Comparison of ENCODE assay signal across 19 cellular contexts in genomic region chr7:127578711-127579275, GRCh38. TPM values are rescaled to one million over a fixed set of nuclear protein-coding genes. Genes with fewer than 3 reads are reported as not detected.
"Had no signal": no experiment of that assay in that cellular context is flagged by ENCODE, and none has a peak within 500 bp of the region (broad histone marks: within the 10 kb centered on the region; RNA-seq: fewer than 3 reads in every experiment).

No MANE protein-coding gene starts in this region.

- H3K4me3 ChIP-seq: esophagus squamous epithelium, hepatocyte, psoas muscle, spleen, upper lobe of left lung had no signal

- H3K27ac ChIP-seq: esophagus squamous epithelium, hepatocyte, psoas muscle, spleen, upper lobe of left lung had no signal

- ATAC-seq: activated CD8-positive, alpha-beta memory T cell treated with anti-CD3 and anti-CD28 coated beads, Interleukin-2, amount 10 ng/mL, durations not matched to agents 7 days and 5 days; activated T-cell treated with anti-CD3 and anti-CD28 coated beads, Interleukin-2, amount 50 U/mL, for 4 hours; left ventricle myocardium superior; psoas muscle; sciatic nerve; stimulated activated memory B cell treated with anti-CD40 and anti-IgM and Interleukin-4, amounts not matched to agents 10 μg/mL and 1 μg/mL and 100 μg/mL, for 72 hours had no signal

- H3K27me3 Mint-ChIP-seq: activated CD8-positive, alpha-beta memory T cell treated with anti-CD3 and anti-CD28 coated beads, Interleukin-2, amount 10 ng/mL, durations not matched to agents 7 days and 5 days; activated naive CD8-positive, alpha-beta T cell treated with anti-CD3 and anti-CD28 coated beads for 36 hours; stimulated activated memory B cell treated with anti-CD40 and anti-IgM and Interleukin-4, amounts not matched to agents 10 μg/mL and 1 μg/mL and 100 μg/mL, for 72 hours had no signal

- H3K9me3 Mint-ChIP-seq: activated naive CD8-positive, alpha-beta T cell treated with anti-CD3 and anti-CD28 coated beads for 36 hours; activated T-cell treated with anti-CD3 and anti-CD28 coated beads, Interleukin-2, amount 50 U/mL, for 4 hours; nephron; stimulated activated memory B cell treated with anti-CD40 and anti-IgM and Interleukin-4, amounts not matched to agents 10 μg/mL and 1 μg/mL and 100 μg/mL, for 72 hours had no signal

- H3K9me3 ChIP-seq: esophagus squamous epithelium, psoas muscle, spleen, upper lobe of left lung had no signal

- H3K27ac Mint-ChIP-seq: activated CD8-positive, alpha-beta memory T cell treated with anti-CD3 and anti-CD28 coated beads, Interleukin-2, amount 10 ng/mL, durations not matched to agents 7 days and 5 days; activated naive CD8-positive, alpha-beta T cell treated with anti-CD3 and anti-CD28 coated beads for 36 hours; nephron; stimulated activated memory B cell treated with anti-CD40 and anti-IgM and Interleukin-4, amounts not matched to agents 10 μg/mL and 1 μg/mL and 100 μg/mL, for 72 hours had no signal

- H3K4me3 Mint-ChIP-seq: activated CD8-positive, alpha-beta memory T cell treated with anti-CD3 and anti-CD28 coated beads, Interleukin-2, amount 10 ng/mL, durations not matched to agents 7 days and 5 days; activated naive CD8-positive, alpha-beta T cell treated with anti-CD3 and anti-CD28 coated beads for 36 hours; activated T-cell treated with anti-CD3 and anti-CD28 coated beads, Interleukin-2, amount 50 U/mL, for 4 hours; nephron; stimulated activated memory B cell treated with anti-CD40 and anti-IgM and Interleukin-4, amounts not matched to agents 10 μg/mL and 1 μg/mL and 100 μg/mL, for 72 hours had no signal

- H3K27me3 ChIP-seq: esophagus squamous epithelium, hepatocyte, spleen, upper lobe of left lung had no signal

- DNase-seq: activated CD4-positive, alpha-beta T cell treated with anti-CD3 and anti-CD28 coated beads for 1 hour; activated CD4-positive, alpha-beta T cell treated with anti-CD3 and anti-CD28 coated beads, Interleukin-2, amount 50 U/mL, for 48 hours; activated CD8-positive, alpha-beta memory T cell treated with anti-CD3 and anti-CD28 coated beads, Interleukin-2, amount 10 ng/mL, durations not matched to agents 7 days and 5 days; activated gamma-delta T cell; activated naive CD8-positive, alpha-beta T cell treated with anti-CD3 and anti-CD28 coated beads for 36 hours; activated T-cell treated with anti-CD3 and anti-CD28 coated beads, Interleukin-2, amount 50 U/mL, for 4 hours; esophagus squamous epithelium; kidney; left ventricle myocardium superior; psoas muscle; spleen; stimulated activated CD4-positive, alpha-beta T cell treated with anti-CD3 and anti-CD28 coated beads, Interleukin-1b, Interleukin-23, amount 100 ng/mL, for 48 hours; upper lobe of left lung had no signal

RNA-seq across cellular contexts. Expression of gene FSCN3, which starts 14.7 kb away (rescaled TPM):
- total RNA-seq: left ventricle myocardium superior had no signal

RNA-seq across cellular contexts. Expression of gene PAX4, which starts 39.1 kb away (rescaled TPM):
- total RNA-seq: activated CD8-positive, alpha-beta memory T cell treated with anti-CD3 and anti-CD28 coated beads, Interleukin-2, amount 10 ng/mL, durations not matched to agents 7 days and 5 days; activated naive CD8-positive, alpha-beta T cell treated with anti-CD3 and anti-CD28 coated beads for 36 hours; activated T-cell treated with anti-CD3 and anti-CD28 coated beads, Interleukin-2, amount 50 U/mL, for 4 hours; bronchial epithelial cell; esophagus squamous epithelium; kidney; left ventricle myocardium superior; omental fat pad; psoas muscle; sciatic nerve; spleen; upper lobe of left lung had no signal
